1 cellular context compared by ENCODE assay signal in genomic region chrX:107729558-107730297, GRCh38.
TF ChIP-seq lines count a peak whose summit lies in the region.

No MANE protein-coding gene starts in this region.

TF ChIP-seq in GM12878, 131 proteins besides CTCF, POLR2A, EP300 and RAD21 (continued from another document and continues in another):
- TF ChIP-seq IRF5 (IDR thresholded peaks at IDR 0.05; ENCODE audit: borderline replicate concordance) = no peak
- TF ChIP-seq ZNF622 (IDR thresholded peaks at IDR 0.05) = no peak
- no peak for TF ChIP-seq JUND (IDR thresholded peaks at IDR 0.05; ENCODE audit: low read depth, low read length)
- TF ChIP-seq SUZ12 (IDR thresholded peaks at IDR 0.05; ENCODE audit: unreplicated experiment) = no peak
- TF ChIP-seq ESRRA (IDR thresholded peaks at IDR 0.05; ENCODE audit: low read length) = no peak
- TF ChIP-seq ZNF217 (IDR thresholded peaks at IDR 0.05) = peak; percentile 32; the same call in 1 of the 2 replicates
- no peak for TF ChIP-seq ZNF207 (IDR thresholded peaks at IDR 0.05; ENCODE audit: borderline replicate concordance)
- no peak for TF ChIP-seq TCF3 (IDR thresholded peaks at IDR 0.05; ENCODE audit: borderline replicate concordance, insufficient read depth, low read depth, low read length)
- TF ChIP-seq ZNF592 (IDR thresholded peaks at IDR 0.05) = no peak
- TF ChIP-seq POLR2AphosphoS5 (IDR thresholded peaks at IDR 0.05; ENCODE audit: low read length) = no peak
- no peak for TF ChIP-seq SP1 (IDR thresholded peaks at IDR 0.05; ENCODE audit: low read depth, low read length)
- no peak for TF ChIP-seq YY1 (IDR thresholded peaks at IDR 0.05; ENCODE audit: low read depth, low read length)
- no peak for TF ChIP-seq KAT2A (conservative IDR thresholded peaks at IDR 0.05; ENCODE audit: control insufficient read depth, low read depth, low read length)
- peak; percentile 77 for TF ChIP-seq GATAD2B (conservative IDR thresholded peaks at IDR 0.05; ENCODE audit: low read depth)
- no peak for TF ChIP-seq CHD4 (IDR thresholded peaks at IDR 0.05)
- TF ChIP-seq MEF2B (IDR thresholded peaks at IDR 0.05; ENCODE audit: partially characterized antibody, poor library complexity, severe bottlenecking) = peak; percentile 83
- TF ChIP-seq NBN (IDR thresholded peaks at IDR 0.05) = no peak
- no peak for TF ChIP-seq STAT1 (conservative IDR thresholded peaks at IDR 0.05)
- TF ChIP-seq EED (IDR thresholded peaks at IDR 0.05; ENCODE audit: low read depth) = no peak
- TF ChIP-seq CREM (IDR thresholded peaks at IDR 0.05; ENCODE audit: low read depth) = no peak
- no peak for TF ChIP-seq ZBTB33 (IDR thresholded peaks at IDR 0.05)
- peak; percentile 18; the same call in 1 of the 2 replicates for TF ChIP-seq PAX5 (IDR thresholded peaks at IDR 0.05; ENCODE audit: borderline replicate concordance, low read depth, low read length)
- TF ChIP-seq TAF1 (IDR thresholded peaks at IDR 0.05; ENCODE audit: borderline replicate concordance, low read depth, low read length) = no peak
- no peak for TF ChIP-seq RCOR1 (conservative IDR thresholded peaks at IDR 0.05; ENCODE audit: low read depth, low read length)
- no peak for TF ChIP-seq RBBP5 (conservative IDR thresholded peaks at IDR 0.05)
- TF ChIP-seq, protein P1, sequence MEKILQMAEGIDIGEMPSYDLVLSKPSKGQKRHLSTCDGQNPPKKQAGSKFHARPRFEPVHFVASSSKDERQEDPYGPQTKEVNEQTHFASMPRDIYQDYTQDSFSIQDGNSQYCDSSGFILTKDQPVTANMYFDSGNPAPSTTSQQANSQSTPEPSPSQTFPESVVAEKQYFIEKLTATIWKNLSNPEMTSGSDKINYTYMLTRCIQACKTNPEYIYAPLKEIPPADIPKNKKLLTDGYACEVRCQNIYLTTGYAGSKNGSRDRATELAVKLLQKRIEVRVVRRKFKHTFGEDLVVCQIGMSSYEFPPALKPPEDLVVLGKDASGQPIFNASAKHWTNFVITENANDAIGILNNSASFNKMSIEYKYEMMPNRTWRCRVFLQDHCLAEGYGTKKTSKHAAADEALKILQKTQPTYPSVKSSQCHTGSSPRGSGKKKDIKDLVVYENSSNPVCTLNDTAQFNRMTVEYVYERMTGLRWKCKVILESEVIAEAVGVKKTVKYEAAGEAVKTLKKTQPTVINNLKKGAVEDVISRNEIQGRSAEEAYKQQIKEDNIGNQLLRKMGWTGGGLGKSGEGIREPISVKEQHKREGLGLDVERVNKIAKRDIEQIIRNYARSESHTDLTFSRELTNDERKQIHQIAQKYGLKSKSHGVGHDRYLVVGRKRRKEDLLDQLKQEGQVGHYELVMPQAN (conservative IDR thresholded peaks at IDR 0.05) = no peak
- TF ChIP-seq, protein P2, sequence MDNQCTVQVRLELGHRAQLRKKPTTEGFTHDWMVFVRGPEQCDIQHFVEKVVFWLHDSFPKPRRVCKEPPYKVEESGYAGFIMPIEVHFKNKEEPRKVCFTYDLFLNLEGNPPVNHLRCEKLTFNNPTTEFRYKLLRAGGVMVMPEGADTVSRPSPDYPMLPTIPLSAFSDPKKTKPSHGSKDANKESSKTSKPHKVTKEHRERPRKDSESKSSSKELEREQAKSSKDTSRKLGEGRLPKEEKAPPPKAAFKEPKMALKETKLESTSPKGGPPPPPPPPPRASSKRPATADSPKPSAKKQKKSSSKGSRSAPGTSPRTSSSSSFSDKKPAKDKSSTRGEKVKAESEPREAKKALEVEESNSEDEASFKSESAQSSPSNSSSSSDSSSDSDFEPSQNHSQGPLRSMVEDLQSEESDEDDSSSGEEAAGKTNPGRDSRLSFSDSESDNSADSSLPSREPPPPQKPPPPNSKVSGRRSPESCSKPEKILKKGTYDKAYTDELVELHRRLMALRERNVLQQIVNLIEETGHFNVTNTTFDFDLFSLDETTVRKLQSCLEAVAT (IDR thresholded peaks at IDR 0.05) = no peak
- peak; percentile 77 for TF ChIP-seq MTA2 (IDR thresholded peaks at IDR 0.05; ENCODE audit: low read depth)
- no peak for TF ChIP-seq NFYA (IDR thresholded peaks at IDR 0.05; ENCODE audit: borderline replicate concordance, low read depth, low read length)
- peak; percentile 44; the same call in 1 of the 2 replicates for TF ChIP-seq NR2F1 (conservative IDR thresholded peaks at IDR 0.05)
- peak; percentile 72 for TF ChIP-seq ATF7 (IDR thresholded peaks at IDR 0.05; ENCODE audit: low read depth)
- peak; percentile 37; the same call in 1 of the 2 replicates for TF ChIP-seq SPI1 (IDR thresholded peaks at IDR 0.05; ENCODE audit: borderline replicate concordance, insufficient read depth, low read depth, low read length)
- TF ChIP-seq, protein P3, sequence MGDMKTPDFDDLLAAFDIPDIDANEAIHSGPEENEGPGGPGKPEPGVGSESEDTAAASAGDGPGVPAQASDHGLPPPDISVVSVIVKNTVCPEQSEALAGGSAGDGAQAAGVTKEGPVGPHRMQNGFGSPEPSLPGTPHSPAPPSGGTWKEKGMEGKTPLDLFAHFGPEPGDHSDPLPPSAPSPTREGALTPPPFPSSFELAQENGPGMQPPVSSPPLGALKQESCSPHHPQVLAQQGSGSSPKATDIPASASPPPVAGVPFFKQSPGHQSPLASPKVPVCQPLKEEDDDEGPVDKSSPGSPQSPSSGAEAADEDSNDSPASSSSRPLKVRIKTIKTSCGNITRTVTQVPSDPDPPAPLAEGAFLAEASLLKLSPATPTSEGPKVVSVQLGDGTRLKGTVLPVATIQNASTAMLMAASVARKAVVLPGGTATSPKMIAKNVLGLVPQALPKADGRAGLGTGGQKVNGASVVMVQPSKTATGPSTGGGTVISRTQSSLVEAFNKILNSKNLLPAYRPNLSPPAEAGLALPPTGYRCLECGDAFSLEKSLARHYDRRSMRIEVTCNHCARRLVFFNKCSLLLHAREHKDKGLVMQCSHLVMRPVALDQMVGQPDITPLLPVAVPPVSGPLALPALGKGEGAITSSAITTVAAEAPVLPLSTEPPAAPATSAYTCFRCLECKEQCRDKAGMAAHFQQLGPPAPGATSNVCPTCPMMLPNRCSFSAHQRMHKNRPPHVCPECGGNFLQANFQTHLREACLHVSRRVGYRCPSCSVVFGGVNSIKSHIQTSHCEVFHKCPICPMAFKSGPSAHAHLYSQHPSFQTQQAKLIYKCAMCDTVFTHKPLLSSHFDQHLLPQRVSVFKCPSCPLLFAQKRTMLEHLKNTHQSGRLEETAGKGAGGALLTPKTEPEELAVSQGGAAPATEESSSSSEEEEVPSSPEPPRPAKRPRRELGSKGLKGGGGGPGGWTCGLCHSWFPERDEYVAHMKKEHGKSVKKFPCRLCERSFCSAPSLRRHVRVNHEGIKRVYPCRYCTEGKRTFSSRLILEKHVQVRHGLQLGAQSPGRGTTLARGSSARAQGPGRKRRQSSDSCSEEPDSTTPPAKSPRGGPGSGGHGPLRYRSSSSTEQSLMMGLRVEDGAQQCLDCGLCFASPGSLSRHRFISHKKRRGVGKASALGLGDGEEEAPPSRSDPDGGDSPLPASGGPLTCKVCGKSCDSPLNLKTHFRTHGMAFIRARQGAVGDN (IDR thresholded peaks at IDR 0.05) = peak; percentile 41; the same call in 1 of the 2 replicates
- TF ChIP-seq, protein P4, sequence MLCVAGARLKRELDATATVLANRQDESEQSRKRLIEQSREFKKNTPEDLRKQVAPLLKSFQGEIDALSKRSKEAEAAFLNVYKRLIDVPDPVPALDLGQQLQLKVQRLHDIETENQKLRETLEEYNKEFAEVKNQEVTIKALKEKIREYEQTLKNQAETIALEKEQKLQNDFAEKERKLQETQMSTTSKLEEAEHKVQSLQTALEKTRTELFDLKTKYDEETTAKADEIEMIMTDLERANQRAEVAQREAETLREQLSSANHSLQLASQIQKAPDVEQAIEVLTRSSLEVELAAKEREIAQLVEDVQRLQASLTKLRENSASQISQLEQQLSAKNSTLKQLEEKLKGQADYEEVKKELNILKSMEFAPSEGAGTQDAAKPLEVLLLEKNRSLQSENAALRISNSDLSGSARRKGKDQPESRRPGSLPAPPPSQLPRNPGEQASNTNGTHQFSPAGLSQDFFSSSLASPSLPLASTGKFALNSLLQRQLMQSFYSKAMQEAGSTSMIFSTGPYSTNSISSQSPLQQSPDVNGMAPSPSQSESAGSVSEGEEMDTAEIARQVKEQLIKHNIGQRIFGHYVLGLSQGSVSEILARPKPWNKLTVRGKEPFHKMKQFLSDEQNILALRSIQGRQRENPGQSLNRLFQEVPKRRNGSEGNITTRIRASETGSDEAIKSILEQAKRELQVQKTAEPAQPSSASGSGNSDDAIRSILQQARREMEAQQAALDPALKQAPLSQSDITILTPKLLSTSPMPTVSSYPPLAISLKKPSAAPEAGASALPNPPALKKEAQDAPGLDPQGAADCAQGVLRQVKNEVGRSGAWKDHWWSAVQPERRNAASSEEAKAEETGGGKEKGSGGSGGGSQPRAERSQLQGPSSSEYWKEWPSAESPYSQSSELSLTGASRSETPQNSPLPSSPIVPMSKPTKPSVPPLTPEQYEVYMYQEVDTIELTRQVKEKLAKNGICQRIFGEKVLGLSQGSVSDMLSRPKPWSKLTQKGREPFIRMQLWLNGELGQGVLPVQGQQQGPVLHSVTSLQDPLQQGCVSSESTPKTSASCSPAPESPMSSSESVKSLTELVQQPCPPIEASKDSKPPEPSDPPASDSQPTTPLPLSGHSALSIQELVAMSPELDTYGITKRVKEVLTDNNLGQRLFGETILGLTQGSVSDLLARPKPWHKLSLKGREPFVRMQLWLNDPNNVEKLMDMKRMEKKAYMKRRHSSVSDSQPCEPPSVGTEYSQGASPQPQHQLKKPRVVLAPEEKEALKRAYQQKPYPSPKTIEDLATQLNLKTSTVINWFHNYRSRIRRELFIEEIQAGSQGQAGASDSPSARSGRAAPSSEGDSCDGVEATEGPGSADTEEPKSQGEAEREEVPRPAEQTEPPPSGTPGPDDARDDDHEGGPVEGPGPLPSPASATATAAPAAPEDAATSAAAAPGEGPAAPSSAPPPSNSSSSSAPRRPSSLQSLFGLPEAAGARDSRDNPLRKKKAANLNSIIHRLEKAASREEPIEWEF (IDR thresholded peaks at IDR 0.05; ENCODE audit: insufficient replicate concordance, low read depth, low read length) = no peak
- no peak for TF ChIP-seq CHD2 (IDR thresholded peaks at IDR 0.05; ENCODE audit: borderline replicate concordance, low read depth, low read length)
- TF ChIP-seq, protein P5, sequence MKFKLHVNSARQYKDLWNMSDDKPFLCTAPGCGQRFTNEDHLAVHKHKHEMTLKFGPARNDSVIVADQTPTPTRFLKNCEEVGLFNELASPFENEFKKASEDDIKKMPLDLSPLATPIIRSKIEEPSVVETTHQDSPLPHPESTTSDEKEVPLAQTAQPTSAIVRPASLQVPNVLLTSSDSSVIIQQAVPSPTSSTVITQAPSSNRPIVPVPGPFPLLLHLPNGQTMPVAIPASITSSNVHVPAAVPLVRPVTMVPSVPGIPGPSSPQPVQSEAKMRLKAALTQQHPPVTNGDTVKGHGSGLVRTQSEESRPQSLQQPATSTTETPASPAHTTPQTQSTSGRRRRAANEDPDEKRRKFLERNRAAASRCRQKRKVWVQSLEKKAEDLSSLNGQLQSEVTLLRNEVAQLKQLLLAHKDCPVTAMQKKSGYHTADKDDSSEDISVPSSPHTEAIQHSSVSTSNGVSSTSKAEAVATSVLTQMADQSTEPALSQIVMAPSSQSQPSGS (IDR thresholded peaks at IDR 0.05; ENCODE audit: low read length) = no peak
- TF ChIP-seq RFX5 (IDR thresholded peaks at IDR 0.05; ENCODE audit: low read depth, low read length) = no peak
- TF ChIP-seq NFIC (IDR thresholded peaks at IDR 0.05; ENCODE audit: low read depth, low read length) = no peak
